In the genomic region with DNA sequence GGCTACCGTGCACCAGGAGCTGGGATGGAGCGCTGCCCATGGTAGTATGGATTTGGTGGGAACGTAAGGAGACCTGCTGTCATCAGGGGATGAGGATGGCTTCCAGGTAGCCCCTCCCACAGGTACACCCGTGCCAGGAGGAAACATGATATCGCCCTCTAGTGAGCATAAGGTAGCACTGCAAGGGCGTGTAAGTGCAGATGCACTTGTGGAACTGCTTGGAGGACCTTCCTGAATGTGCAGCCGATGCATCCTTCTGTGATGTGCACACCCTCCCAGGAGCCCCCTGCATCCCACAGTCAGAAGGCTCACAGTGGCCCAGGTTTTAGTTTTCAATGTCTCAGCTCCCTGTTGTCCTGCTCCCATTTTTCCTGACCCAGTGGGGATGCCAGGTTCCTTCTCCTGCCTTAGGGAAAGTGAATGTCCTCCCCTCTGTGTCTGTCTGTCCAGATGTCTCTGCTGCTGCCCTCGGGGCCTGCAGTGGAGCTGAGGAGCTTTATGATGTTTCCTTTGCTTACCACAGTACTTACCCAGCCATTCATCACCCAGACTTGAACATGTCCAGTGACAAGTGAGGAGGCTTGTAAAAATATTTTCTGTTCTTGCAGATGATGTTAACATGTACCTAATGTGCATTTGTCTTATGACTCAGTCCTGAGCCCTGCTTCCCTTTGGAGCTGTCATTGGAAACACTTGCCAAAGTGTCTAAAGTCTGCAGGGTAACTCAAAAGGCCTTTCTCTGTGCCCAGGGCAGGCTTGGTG, we compare ENCODE assay signal across 8 cellular contexts. TPM values are rescaled to one million over a fixed set of nuclear protein-coding genes. Genes with fewer than 3 reads are reported as not detected.
A peak's percentile ranks its signal among the peaks of the same experiment; 100 is the strongest.
DNase-seq lines count a peak whose midpoint lies in the region; ATAC-seq and TF ChIP-seq lines count a peak whose summit lies in the region.

No MANE protein-coding gene starts in this region.

- no peaks in the 10 kb centered on the region for H3K36me3 ChIP-seq in adrenal gland (replicated peaks in 1 of 2)

- no peaks in the 10 kb centered on the region for H3K27me3 ChIP-seq in adrenal gland

- TF ChIP-seq POLR2A in adrenal gland (IDR thresholded peaks at IDR 0.05), result no peak

- TF ChIP-seq CTCF in adrenal gland (IDR thresholded peaks at IDR 0.05), result peak; percentile 52 to 75 (median 67)

- no peak overlapping the region for H3K4me3 ChIP-seq in adrenal gland

- DNase-seq in EH (ENCODE audit: low read depth) (peak; percentile 99), HuH-7.5 (ENCODE audit: low spot score) (peak; percentile 77), OCI-M1 (lab: John Stamatoyannopoulos, UW) (peak; percentile 80), adrenal gland (peak; percentile 27 to 75 (median 35)), iPS-NIHi11 (ENCODE audit: low spot score) (peak; percentile 91), midbrain (lab: John Stamatoyannopoulos, UW) (no peak)
- peak; percentile 23 to 55 (median 29) for DNase-seq in stimulated activated CD4-positive, alpha-beta T cell treated with anti-CD3 and anti-CD28 coated beads, Interleukin-12 subunit alpha, Interleukin-12 subunit beta, amount 100 ng/mL, for 48 hours (ENCODE audit: low read depth in 2 of 3, low spot score in 1 of 3)

- H3K9me3 ChIP-seq in adrenal gland (replicated peaks in 1 of 3), result no peaks in the 10 kb centered on the region

- intact Hi-C loops in adrenal gland (cut with DNase I), result loop anchor here in 1 of 2 donors (5.0 kb wide), 1 partner anchor 159 kb away; no protein-coding TSS in a partner anchor

- H3K4me1 ChIP-seq in adrenal gland (replicated peaks in 1 of 2), result peaks cover 11 to 13% of the 10 kb centered on the region in 2 donors

- peak; percentile 88 for ATAC-seq in GM21423 (IDR thresholded peaks at IDR 0.05; ENCODE audit: unreplicated experiment)

- WGBS in adrenal gland, 4 donors, result 23 to 34% (median 27%) methylated on average over 4 to 8 of the region's 8 CpGs

- no peak overlapping the region for H3K27ac ChIP-seq in adrenal gland

RNA-seq across cellular contexts. Expression of gene DBX1, which starts 49.2 kb away (rescaled TPM):
- not detected for total RNA-seq in adrenal gland
- polyA plus RNA-seq in adrenal gland, result not detected
